Comparison of ENCODE assay signal across 1 cellular context in the genomic region with DNA sequence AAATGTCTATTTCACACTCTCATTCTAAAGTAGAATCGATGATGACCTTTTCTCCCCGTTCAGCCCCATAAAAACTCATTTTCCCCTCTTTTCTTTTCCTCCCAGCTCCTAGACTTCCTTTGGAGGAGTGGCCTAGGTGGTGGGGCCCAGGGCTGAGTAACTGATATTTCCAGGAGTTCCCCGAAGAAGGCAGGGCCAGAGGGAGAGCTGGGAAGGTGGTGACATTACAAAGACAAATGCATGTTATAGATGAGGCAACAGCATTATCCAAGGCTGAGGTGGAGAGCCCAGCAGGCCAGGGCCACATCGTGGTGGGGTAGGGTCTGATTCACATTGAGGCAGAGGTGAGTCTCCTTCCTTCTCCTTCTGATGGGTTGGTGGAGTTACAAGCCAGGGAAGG.
TF ChIP-seq lines count a peak whose summit lies in the region.

No MANE protein-coding gene starts in this region.

TF ChIP-seq in endothelial cell of umbilical vein, 7 proteins besides CTCF, POLR2A, EP300 and RAD21:
- TF ChIP-seq, protein P1, sequence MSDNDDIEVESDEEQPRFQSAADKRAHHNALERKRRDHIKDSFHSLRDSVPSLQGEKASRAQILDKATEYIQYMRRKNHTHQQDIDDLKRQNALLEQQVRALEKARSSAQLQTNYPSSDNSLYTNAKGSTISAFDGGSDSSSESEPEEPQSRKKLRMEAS (IDR thresholded peaks at IDR 0.05; ENCODE audit: insufficient read depth, insufficient read length), result no peak
- TF ChIP-seq GATA2 (IDR thresholded peaks at IDR 0.05; ENCODE audit: insufficient read depth, insufficient read length, low read depth, low read length) (no peak), FOS (IDR thresholded peaks at IDR 0.05; ENCODE audit: borderline replicate concordance, insufficient read depth, low read length) (no peak), POLR2AphosphoS5 (IDR thresholded peaks at IDR 0.05; ENCODE audit: insufficient read depth, low read depth, low read length) (no peak), MYC (IDR thresholded peaks at IDR 0.05; ENCODE audit: low read depth, low read length) (no peak), JUN (IDR thresholded peaks at IDR 0.05; ENCODE audit: borderline replicate concordance, insufficient read depth, insufficient read length, low read depth) (no peak), EZH2 (IDR thresholded peaks at IDR 0.05; ENCODE audit: borderline replicate concordance, low read depth, low read length, severe bottlenecking) (no peak)
